Comparison of ENCODE assay signal across 26 cellular contexts in genomic region chr6:34894693-34895092, GRCh38.
"Had no signal": no experiment of that assay in that cellular context is flagged by ENCODE, and none has a peak within 500 bp of the region (broad histone marks: within the 10 kb centered on the region; RNA-seq: fewer than 3 reads in every experiment).

No MANE protein-coding gene starts in this region.

- H3K9ac ChIP-seq: neural progenitor cell, parathyroid adenoma had no signal

- DNase-seq: dorsolateral prefrontal cortex; effector CD8-positive, alpha-beta T cell; endodermal cell; foreskin keratinocyte; heart left ventricle; kidney; mesendoderm; midbrain; naive thymus-derived CD4-positive, alpha-beta T cell; right lobe of liver; small intestine; stimulated activated CD4-positive, alpha-beta T cell treated with anti-CD3 and anti-CD28 coated beads, Interleukin-15, amount 100 ng/mL, for 24 hours; stimulated activated CD4-positive, alpha-beta T cell treated with anti-CD3 and anti-CD28 coated beads, Interleukin-2, amount 100 ng/mL, for 48 hours; stimulated activated naive B cell treated with anti-CD40 and anti-IgM and Interleukin-4, amounts not matched to agents 10 μg/mL and 1 μg/mL and 100 μg/mL, for 72 hours; upper lobe of left lung had no signal

- H3K9me3 ChIP-seq: esophagus muscularis mucosa, gastroesophageal sphincter, heart left ventricle, right lobe of liver, thoracic aorta, tibial nerve, upper lobe of left lung had no signal

- H3K4me2 ChIP-seq: hepatocyte, neural progenitor cell had no signal

- H3K36me3 Mint-ChIP-seq: neural progenitor cell had no signal

- H3K27ac Mint-ChIP-seq: naive thymus-derived CD4-positive, alpha-beta T cell; nephron; neural progenitor cell; progenitor cell of endocrine pancreas; stimulated activated naive B cell treated with anti-CD40 and anti-IgM and Interleukin-4, amounts not matched to agents 10 μg/mL and 1 μg/mL and 100 μg/mL, for 72 hours; stimulated activated naive CD8-positive, alpha-beta T cell treated with anti-CD3 and anti-CD28 coated beads, Interleukin-15, Interleukin-2, amounts not matched to agents 100 ng/mL and 50 ng/mL, for 24 hours had no signal

- H3K27ac ChIP-seq: dorsolateral prefrontal cortex, esophagus muscularis mucosa, foreskin keratinocyte, gastroesophageal sphincter, heart left ventricle, hepatocyte, neural progenitor cell, parathyroid adenoma, right lobe of liver, thoracic aorta, tibial nerve, upper lobe of left lung had no signal

- H3K27me3 Mint-ChIP-seq: progenitor cell of endocrine pancreas; stimulated activated naive B cell treated with anti-CD40 and anti-IgM and Interleukin-4, amounts not matched to agents 10 μg/mL and 1 μg/mL and 100 μg/mL, for 72 hours; stimulated activated naive CD8-positive, alpha-beta T cell treated with anti-CD3 and anti-CD28 coated beads, Interleukin-15, Interleukin-2, amounts not matched to agents 100 ng/mL and 50 ng/mL, for 24 hours had no signal

- H3K36me3 ChIP-seq: gastroesophageal sphincter, heart left ventricle, neural progenitor cell, right lobe of liver, thoracic aorta, tibial nerve, upper lobe of left lung had no signal

- ATAC-seq: foreskin keratinocyte; gastroesophageal sphincter; heart left ventricle; left lobe of liver; naive thymus-derived CD4-positive, alpha-beta T cell; right lobe of liver; stimulated activated naive B cell treated with anti-CD40 and anti-IgM and Interleukin-4, amounts not matched to agents 10 μg/mL and 1 μg/mL and 100 μg/mL, for 72 hours had no signal

- H3K27me3 ChIP-seq: dorsolateral prefrontal cortex, esophagus muscularis mucosa, foreskin keratinocyte, gastroesophageal sphincter, heart left ventricle, hepatocyte, neural progenitor cell, right lobe of liver, tibial nerve, upper lobe of left lung had no signal

- H3K4me3 Mint-ChIP-seq: endodermal cell; naive thymus-derived CD4-positive, alpha-beta T cell; nephron; neural progenitor cell; stimulated activated naive B cell treated with anti-CD40 and anti-IgM and Interleukin-4, amounts not matched to agents 10 μg/mL and 1 μg/mL and 100 μg/mL, for 72 hours; stimulated activated naive CD8-positive, alpha-beta T cell treated with anti-CD3 and anti-CD28 coated beads, Interleukin-15, Interleukin-2, amounts not matched to agents 100 ng/mL and 50 ng/mL, for 24 hours had no signal

- H3K9me3 Mint-ChIP-seq: endodermal cell; naive thymus-derived CD4-positive, alpha-beta T cell; nephron; neural progenitor cell; stimulated activated naive B cell treated with anti-CD40 and anti-IgM and Interleukin-4, amounts not matched to agents 10 μg/mL and 1 μg/mL and 100 μg/mL, for 72 hours; stimulated activated naive CD8-positive, alpha-beta T cell treated with anti-CD3 and anti-CD28 coated beads, Interleukin-15, Interleukin-2, amounts not matched to agents 100 ng/mL and 50 ng/mL, for 24 hours had no signal

- H3K4me3 ChIP-seq: dorsolateral prefrontal cortex, esophagus muscularis mucosa, gastroesophageal sphincter, heart left ventricle, hepatocyte, neural progenitor cell, right lobe of liver, thoracic aorta, tibial nerve, upper lobe of left lung had no signal
